ENCODE assay signal across 1 cellular context in the genomic region with DNA sequence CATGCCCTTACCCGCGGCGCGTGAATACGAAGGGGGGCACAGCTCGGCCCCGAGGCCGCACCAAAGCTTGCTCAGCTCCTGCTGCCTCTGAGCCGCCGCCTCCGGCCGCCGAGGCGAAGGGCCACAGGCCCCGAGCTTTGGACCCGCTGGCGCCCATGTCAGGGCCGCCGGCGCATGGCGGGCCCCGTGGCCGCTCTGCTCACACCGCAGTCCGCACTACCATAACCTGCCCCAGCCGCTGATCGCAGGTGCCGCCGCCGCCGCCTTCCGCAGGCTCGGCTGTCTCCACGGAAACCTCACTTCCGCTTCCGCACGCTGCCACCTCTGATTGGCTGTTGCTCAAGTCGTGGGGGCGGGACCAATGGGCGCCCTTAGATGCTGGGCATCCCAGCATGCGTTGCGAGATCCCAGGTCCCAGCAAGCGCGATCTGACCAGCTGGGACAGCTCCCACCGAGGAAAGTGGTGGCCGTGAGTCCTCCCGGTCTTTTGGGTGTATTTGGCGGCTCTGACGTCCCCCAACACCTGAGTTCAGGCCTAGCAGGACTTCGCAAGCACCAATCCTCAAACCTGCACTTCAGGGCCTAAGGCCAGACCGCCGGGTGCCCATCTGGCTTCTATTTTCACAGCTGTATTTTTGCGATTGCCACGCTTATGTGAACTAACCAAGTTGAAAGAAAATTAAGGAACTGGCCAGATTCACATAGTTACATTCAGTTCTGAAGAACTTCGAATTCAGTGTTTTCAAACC.
TF ChIP-seq lines count a peak whose summit lies in the region.

A gene with protein sequence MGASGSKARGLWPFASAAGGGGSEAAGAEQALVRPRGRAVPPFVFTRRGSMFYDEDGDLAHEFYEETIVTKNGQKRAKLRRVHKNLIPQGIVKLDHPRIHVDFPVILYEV (minus strand): TSS at position 281 of the 749 bp plus-strand sequence. CDS start 124 bp downstream, at position 157.

TF ChIP-seq in HepG2, 621 proteins besides CTCF, POLR2A, EP300 and RAD21 (continued from another document and continues in another):
- TF ChIP-seq FOXK1 (CRISPR knock-in tag; IDR thresholded peaks at IDR 0.05; ENCODE audit: borderline replicate concordance, low read depth) (0 out of 2 replicates have a peak, but pooled peaks have one; percentile 61), NKX3-1 (CRISPR knock-in tag; IDR thresholded peaks at IDR 0.05) (peak; percentile 39; the same call in 1 of the 2 replicates), KLF16 (CRISPR knock-in tag; IDR thresholded peaks at IDR 0.05) (no peak; a peak in 2 of 4 replicates), SMAD3 (CRISPR knock-in tag; IDR thresholded peaks at IDR 0.05) (peak; percentile 81), SUZ12 (IDR thresholded peaks at IDR 0.05; ENCODE audit: low read depth, low read length) (peak; percentile 53), ZNF619 (CRISPR knock-in tag; IDR thresholded peaks at IDR 0.05) (peak; percentile 47; the same call in 1 of the 2 replicates), ZSCAN9 (CRISPR knock-in tag; IDR thresholded peaks at IDR 0.05; ENCODE audit: borderline replicate concordance) (no peak), POLR2G (IDR thresholded peaks at IDR 0.05; ENCODE audit: low read depth, low read length) (peak; percentile 94), PHF8 (CRISPR knock-in tag; IDR thresholded peaks at IDR 0.05) (peak; percentile 67), ZNF501 (CRISPR knock-in tag; IDR thresholded peaks at IDR 0.05) (peak; percentile 65; the same call in 1 of the 2 replicates), ZMYM3 (CRISPR knock-in tag; IDR thresholded peaks at IDR 0.05) (no peak), KDM4B (CRISPR knock-in tag; IDR thresholded peaks at IDR 0.05) (peak; percentile 68; the same call in 1 of the 2 replicates), RFX5 (IDR thresholded peaks at IDR 0.05; ENCODE audit: low read depth, low read length) (peak; percentile 38; the same call in 1 of the 2 replicates), HDAC2 (CRISPR knock-in tag; IDR thresholded peaks at IDR 0.05) (peak; percentile 80), CCDC6 (CRISPR knock-in tag; IDR thresholded peaks at IDR 0.05) (no peak; the same call in 1 of the 2 replicates), ZNF564 (CRISPR knock-in tag; IDR thresholded peaks at IDR 0.05) (peak; percentile 63; the same call in 1 of the 2 replicates), PPARG (CRISPR knock-in tag; conservative IDR thresholded peaks at IDR 0.05) (0 out of 2 replicates have a peak, but pooled peaks have one; percentile 13), ELF3 (CRISPR knock-in tag; IDR thresholded peaks at IDR 0.05) (0 out of 2 replicates have a peak, but pooled peaks have one; percentile 38), ZNF317 (CRISPR knock-in tag; IDR thresholded peaks at IDR 0.05) (no peak), ZNF678 (CRISPR knock-in tag; IDR thresholded peaks at IDR 0.05) (0 out of 2 replicates have a peak, but pooled peaks have one; percentile 51), CEBPG (CRISPR knock-in tag; IDR thresholded peaks at IDR 0.05) (peak; percentile 51; the same call in 1 of the 2 replicates), ZSCAN20 (CRISPR knock-in tag; IDR thresholded peaks at IDR 0.05; ENCODE audit: borderline replicate concordance) (0 out of 2 replicates have a peak, but pooled peaks have one; percentile 71), RCOR2 (CRISPR knock-in tag; IDR thresholded peaks at IDR 0.05) (0 out of 2 replicates have a peak, but pooled peaks have one; percentile 33), ETV6 (CRISPR knock-in tag; conservative IDR thresholded peaks at IDR 0.05) (peak; percentile 10; the same call in 1 of the 2 replicates), ZNF547 (CRISPR knock-in tag; IDR thresholded peaks at IDR 0.05) (peak; percentile 31; the same call in 1 of the 2 replicates), HMG20A (CRISPR knock-in tag; IDR thresholded peaks at IDR 0.05; ENCODE audit: borderline replicate concordance) (no peak), ZNF652 (CRISPR knock-in tag; IDR thresholded peaks at IDR 0.05; ENCODE audit: borderline replicate concordance, low read depth) (no peak), TOE1 (CRISPR knock-in tag; IDR thresholded peaks at IDR 0.05) (no peak), HNRNPH1 (optimal IDR thresholded peaks at IDR 0.05; ENCODE audit: low read depth, low read length) (no peak), ZNF121 (CRISPR knock-in tag; IDR thresholded peaks at IDR 0.05) (peak; percentile 86), SALL2 (CRISPR knock-in tag; IDR thresholded peaks at IDR 0.05) (peak; percentile 59; the same call in 1 of the 2 replicates), SMAD1 (CRISPR knock-in tag; IDR thresholded peaks at IDR 0.05; ENCODE audit: borderline replicate concordance, low read depth) (no peak), THAP11 (CRISPR knock-in tag; IDR thresholded peaks at IDR 0.05) (peak; percentile 92), ZNF839 (CRISPR knock-in tag; IDR thresholded peaks at IDR 0.05; ENCODE audit: borderline replicate concordance) (no peak)
- TF ChIP-seq, protein P1, sequence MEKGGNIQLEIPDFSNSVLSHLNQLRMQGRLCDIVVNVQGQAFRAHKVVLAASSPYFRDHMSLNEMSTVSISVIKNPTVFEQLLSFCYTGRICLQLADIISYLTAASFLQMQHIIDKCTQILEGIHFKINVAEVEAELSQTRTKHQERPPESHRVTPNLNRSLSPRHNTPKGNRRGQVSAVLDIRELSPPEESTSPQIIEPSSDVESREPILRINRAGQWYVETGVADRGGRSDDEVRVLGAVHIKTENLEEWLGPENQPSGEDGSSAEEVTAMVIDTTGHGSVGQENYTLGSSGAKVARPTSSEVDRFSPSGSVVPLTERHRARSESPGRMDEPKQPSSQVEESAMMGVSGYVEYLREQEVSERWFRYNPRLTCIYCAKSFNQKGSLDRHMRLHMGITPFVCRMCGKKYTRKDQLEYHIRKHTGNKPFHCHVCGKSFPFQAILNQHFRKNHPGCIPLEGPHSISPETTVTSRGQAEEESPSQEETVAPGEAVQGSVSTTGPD (CRISPR knock-in tag; IDR thresholded peaks at IDR 0.05) = no peak
- TF ChIP-seq, protein P2, sequence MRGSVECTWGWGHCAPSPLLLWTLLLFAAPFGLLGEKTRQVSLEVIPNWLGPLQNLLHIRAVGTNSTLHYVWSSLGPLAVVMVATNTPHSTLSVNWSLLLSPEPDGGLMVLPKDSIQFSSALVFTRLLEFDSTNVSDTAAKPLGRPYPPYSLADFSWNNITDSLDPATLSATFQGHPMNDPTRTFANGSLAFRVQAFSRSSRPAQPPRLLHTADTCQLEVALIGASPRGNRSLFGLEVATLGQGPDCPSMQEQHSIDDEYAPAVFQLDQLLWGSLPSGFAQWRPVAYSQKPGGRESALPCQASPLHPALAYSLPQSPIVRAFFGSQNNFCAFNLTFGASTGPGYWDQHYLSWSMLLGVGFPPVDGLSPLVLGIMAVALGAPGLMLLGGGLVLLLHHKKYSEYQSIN (CRISPR knock-in tag; IDR thresholded peaks at IDR 0.05; ENCODE audit: borderline replicate concordance) = no peak
- TF ChIP-seq, protein P3, sequence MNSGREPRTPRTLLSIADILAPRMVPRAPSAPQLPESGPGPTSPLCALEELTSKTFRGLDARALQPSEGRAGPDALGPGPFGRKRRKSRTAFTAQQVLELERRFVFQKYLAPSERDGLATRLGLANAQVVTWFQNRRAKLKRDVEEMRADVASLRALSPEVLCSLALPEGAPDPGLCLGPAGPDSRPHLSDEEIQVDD (CRISPR knock-in tag; IDR thresholded peaks at IDR 0.05; ENCODE audit: borderline replicate concordance) = no peak
- TF ChIP-seq, protein P4, sequence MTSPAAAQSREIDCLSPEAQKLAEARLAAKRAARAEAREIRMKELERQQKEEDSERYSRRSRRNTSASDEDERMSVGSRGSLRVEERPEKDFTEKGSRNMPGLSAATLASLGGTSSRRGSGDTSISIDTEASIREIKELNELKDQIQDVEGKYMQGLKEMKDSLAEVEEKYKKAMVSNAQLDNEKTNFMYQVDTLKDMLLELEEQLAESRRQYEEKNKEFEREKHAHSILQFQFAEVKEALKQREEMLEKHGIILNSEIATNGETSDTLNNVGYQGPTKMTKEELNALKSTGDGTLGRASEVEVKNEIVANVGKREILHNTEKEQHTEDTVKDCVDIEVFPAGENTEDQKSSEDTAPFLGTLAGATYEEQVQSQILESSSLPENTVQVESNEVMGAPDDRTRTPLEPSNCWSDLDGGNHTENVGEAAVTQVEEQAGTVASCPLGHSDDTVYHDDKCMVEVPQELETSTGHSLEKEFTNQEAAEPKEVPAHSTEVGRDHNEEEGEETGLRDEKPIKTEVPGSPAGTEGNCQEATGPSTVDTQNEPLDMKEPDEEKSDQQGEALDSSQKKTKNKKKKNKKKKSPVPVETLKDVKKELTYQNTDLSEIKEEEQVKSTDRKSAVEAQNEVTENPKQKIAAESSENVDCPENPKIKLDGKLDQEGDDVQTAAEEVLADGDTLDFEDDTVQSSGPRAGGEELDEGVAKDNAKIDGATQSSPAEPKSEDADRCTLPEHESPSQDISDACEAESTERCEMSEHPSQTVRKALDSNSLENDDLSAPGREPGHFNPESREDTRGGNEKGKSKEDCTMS (CRISPR knock-in tag; conservative IDR thresholded peaks at IDR 0.05) = no peak
- TF ChIP-seq, protein P5, sequence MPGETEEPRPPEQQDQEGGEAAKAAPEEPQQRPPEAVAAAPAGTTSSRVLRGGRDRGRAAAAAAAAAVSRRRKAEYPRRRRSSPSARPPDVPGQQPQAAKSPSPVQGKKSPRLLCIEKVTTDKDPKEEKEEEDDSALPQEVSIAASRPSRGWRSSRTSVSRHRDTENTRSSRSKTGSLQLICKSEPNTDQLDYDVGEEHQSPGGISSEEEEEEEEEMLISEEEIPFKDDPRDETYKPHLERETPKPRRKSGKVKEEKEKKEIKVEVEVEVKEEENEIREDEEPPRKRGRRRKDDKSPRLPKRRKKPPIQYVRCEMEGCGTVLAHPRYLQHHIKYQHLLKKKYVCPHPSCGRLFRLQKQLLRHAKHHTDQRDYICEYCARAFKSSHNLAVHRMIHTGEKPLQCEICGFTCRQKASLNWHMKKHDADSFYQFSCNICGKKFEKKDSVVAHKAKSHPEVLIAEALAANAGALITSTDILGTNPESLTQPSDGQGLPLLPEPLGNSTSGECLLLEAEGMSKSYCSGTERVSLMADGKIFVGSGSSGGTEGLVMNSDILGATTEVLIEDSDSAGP (CRISPR knock-in tag; IDR thresholded peaks at IDR 0.05; ENCODE audit: borderline replicate concordance) = peak; percentile 88
- TF ChIP-seq, protein P6, sequence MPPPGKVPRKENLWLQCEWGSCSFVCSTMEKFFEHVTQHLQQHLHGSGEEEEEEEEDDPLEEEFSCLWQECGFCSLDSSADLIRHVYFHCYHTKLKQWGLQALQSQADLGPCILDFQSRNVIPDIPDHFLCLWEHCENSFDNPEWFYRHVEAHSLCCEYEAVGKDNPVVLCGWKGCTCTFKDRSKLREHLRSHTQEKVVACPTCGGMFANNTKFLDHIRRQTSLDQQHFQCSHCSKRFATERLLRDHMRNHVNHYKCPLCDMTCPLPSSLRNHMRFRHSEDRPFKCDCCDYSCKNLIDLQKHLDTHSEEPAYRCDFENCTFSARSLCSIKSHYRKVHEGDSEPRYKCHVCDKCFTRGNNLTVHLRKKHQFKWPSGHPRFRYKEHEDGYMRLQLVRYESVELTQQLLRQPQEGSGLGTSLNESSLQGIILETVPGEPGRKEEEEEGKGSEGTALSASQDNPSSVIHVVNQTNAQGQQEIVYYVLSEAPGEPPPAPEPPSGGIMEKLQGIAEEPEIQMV (CRISPR knock-in tag; IDR thresholded peaks at IDR 0.05; ENCODE audit: low read depth) = no peak
- TF ChIP-seq, protein P7, sequence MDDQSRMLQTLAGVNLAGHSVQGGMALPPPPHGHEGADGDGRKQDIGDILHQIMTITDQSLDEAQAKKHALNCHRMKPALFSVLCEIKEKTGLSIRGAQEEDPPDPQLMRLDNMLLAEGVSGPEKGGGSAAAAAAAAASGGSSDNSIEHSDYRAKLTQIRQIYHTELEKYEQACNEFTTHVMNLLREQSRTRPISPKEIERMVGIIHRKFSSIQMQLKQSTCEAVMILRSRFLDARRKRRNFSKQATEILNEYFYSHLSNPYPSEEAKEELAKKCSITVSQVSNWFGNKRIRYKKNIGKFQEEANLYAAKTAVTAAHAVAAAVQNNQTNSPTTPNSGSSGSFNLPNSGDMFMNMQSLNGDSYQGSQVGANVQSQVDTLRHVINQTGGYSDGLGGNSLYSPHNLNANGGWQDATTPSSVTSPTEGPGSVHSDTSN (CRISPR knock-in tag; IDR thresholded peaks at IDR 0.05; ENCODE audit: borderline replicate concordance) = 0 out of 2 replicates have a peak, but pooled peaks have one; percentile 49
- TF ChIP-seq, protein P8, sequence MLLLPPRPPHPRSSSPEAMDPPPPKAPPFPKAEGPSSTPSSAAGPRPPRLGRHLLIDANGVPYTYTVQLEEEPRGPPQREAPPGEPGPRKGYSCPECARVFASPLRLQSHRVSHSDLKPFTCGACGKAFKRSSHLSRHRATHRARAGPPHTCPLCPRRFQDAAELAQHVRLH (CRISPR knock-in tag; IDR thresholded peaks at IDR 0.05; ENCODE audit: borderline replicate concordance, low read depth) = 0 out of 2 replicates have a peak, but pooled peaks have one; percentile 35
- TF ChIP-seq, protein P9, sequence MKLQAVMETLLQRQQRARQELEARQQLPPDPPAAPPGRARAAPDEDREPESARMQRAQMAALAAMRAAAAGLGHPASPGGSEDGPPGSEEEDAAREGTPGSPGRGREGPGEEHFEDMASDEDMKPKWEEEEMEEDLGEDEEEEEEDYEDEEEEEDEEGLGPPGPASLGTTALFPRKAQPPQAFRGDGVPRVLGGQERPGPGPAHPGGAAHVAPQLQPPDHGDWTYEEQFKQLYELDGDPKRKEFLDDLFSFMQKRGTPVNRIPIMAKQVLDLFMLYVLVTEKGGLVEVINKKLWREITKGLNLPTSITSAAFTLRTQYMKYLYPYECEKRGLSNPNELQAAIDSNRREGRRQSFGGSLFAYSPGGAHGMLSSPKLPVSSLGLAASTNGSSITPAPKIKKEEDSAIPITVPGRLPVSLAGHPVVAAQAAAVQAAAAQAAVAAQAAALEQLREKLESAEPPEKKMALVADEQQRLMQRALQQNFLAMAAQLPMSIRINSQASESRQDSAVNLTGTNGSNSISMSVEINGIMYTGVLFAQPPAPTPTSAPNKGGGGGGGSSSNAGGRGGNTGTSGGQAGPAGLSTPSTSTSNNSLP (IDR thresholded peaks at IDR 0.05; ENCODE audit: low read depth, low read length) = no peak
- TF ChIP-seq, protein P10, sequence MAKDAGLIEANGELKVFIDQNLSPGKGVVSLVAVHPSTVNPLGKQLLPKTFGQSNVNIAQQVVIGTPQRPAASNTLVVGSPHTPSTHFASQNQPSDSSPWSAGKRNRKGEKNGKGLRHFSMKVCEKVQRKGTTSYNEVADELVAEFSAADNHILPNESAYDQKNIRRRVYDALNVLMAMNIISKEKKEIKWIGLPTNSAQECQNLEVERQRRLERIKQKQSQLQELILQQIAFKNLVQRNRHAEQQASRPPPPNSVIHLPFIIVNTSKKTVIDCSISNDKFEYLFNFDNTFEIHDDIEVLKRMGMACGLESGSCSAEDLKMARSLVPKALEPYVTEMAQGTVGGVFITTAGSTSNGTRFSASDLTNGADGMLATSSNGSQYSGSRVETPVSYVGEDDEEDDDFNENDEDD (CRISPR knock-in tag; IDR thresholded peaks at IDR 0.05; ENCODE audit: borderline replicate concordance) = peak; percentile 69; the same call in 1 of the 2 replicates
